Comparison of ENCODE assay signal across 35 cellular contexts in genomic region chr5:81980598-81981260, GRCh38. TPM values are rescaled to one million over a fixed set of nuclear protein-coding genes. Genes with fewer than 3 reads are reported as not detected.
DNase-seq lines count a peak whose midpoint lies in the region; ATAC-seq and TF ChIP-seq lines count a peak whose summit lies in the region.
"Had no signal": no experiment of that assay in that cellular context is flagged by ENCODE, and none has a peak within 500 bp of the region (broad histone marks: within the 10 kb centered on the region; RNA-seq: fewer than 3 reads in every experiment).

No MANE protein-coding gene starts in this region.

- ATAC-seq in CD4-positive, alpha-beta T cell (ENCODE audit: poor library complexity): no peak
- no peak for ATAC-seq in HG03469 (IDR thresholded peaks at IDR 0.05; ENCODE audit: unreplicated experiment)
- ATAC-seq: Panc1, sciatic nerve had no signal

- H3K4me1 Mint-ChIP-seq in CD4-positive, alpha-beta T cell (ENCODE audit: low read depth): no peaks in the 10 kb centered on the region

- H3K9me3 Mint-ChIP-seq in CD4-positive, alpha-beta T cell: peaks cover 4% of the 10 kb centered on the region
- H3K9me3 Mint-ChIP-seq: CD8-positive, alpha-beta memory T cell; HFFc6 had no signal

- peaks cover 29% of the 10 kb centered on the region for H3K36me3 Mint-ChIP-seq in CD4-positive, alpha-beta T cell (ENCODE audit: low read depth)

- H3K4me1 ChIP-seq in HUES48 (ENCODE audit: control insufficient read depth, insufficient read depth, low read length): peaks cover 26% of the 10 kb centered on the region
- H3K4me1 ChIP-seq: BE2C, breast epithelium, prostate gland had no signal

- no peak for TF ChIP-seq CTCF in CD4-positive, alpha-beta T cell (IDR thresholded peaks at IDR 0.05)

- CTCF ChIA-PET in CD4-positive, alpha-beta T cell (lab: Charles Lee): no interaction called here

- peak overlapping the region; percentile 90 for H3K27ac ChIP-seq in HUES48 (ENCODE audit: low read depth, low read length)
- H3K27ac ChIP-seq in CD4-positive, alpha-beta T cell (ENCODE audit: low read depth, low read length): no peak overlapping the region
- H3K27ac ChIP-seq: breast epithelium, HL-60, neutrophil, prostate gland, thoracic aorta, WERI-Rb-1 had no signal

- no peaks in the 10 kb centered on the region for H3K27me3 Mint-ChIP-seq in CD4-positive, alpha-beta T cell
- H3K27me3 Mint-ChIP-seq: activated naive CD8-positive, alpha-beta T cell treated with anti-CD3 and anti-CD28 coated beads for 36 hours; CD8-positive, alpha-beta memory T cell; stimulated activated naive CD8-positive, alpha-beta T cell treated with anti-CD3 and anti-CD28 coated beads, Interleukin-15, Interleukin-2, amounts not matched to agents 100 ng/mL and 50 ng/mL, for 24 hours had no signal

- no peak overlapping the region for H3K4me3 Mint-ChIP-seq in CD4-positive, alpha-beta T cell
- H3K4me3 Mint-ChIP-seq: activated naive CD8-positive, alpha-beta T cell treated with anti-CD3 and anti-CD28 coated beads for 36 hours; CD8-positive, alpha-beta memory T cell; HFFc6; mesothelial cell of epicardium; stimulated activated naive CD8-positive, alpha-beta T cell treated with anti-CD3 and anti-CD28 coated beads, Interleukin-15, Interleukin-2, amounts not matched to agents 100 ng/mL and 50 ng/mL, for 24 hours had no signal

- no peaks in the 10 kb centered on the region for H3K27me3 ChIP-seq in HUES48 (ENCODE audit: control insufficient read depth, insufficient read depth, low read length)
- H3K27me3 ChIP-seq in CD4-positive, alpha-beta T cell (ENCODE audit: control insufficient read depth, insufficient read depth, low read length): no peaks in the 10 kb centered on the region
- H3K27me3 ChIP-seq: BE2C, breast epithelium, neutrophil had no signal

- H3K27ac Mint-ChIP-seq in CD4-positive, alpha-beta T cell: no peak overlapping the region
- H3K27ac Mint-ChIP-seq: activated naive CD8-positive, alpha-beta T cell treated with anti-CD3 and anti-CD28 coated beads for 36 hours; HFFc6 had no signal

- peaks cover 5% of the 10 kb centered on the region; the same call in 1 of the 2 replicates for H3K9me3 ChIP-seq in HUES48 (ENCODE audit: control insufficient read depth, insufficient read depth, low read length)
- H3K9me3 ChIP-seq in CD4-positive, alpha-beta T cell (ENCODE audit: control insufficient read depth, low read length): no peaks in the 10 kb centered on the region
- H3K9me3 ChIP-seq: BE2C, breast epithelium, neutrophil, prostate gland, thoracic aorta had no signal

- DNase-seq in ELF-1 (ENCODE audit: low read depth, low spot score) (peak; percentile 76), ecto neural progenitor cell (ENCODE audit: low spot score) (peak; percentile 49), iPS-NIHi7 (ENCODE audit: extremely low spot score) (peak; percentile 41), cerebellar nuclear complex (lab: John Stamatoyannopoulos, UW) (no peak)
- no peak for DNase-seq in CD4-positive, alpha-beta T cell
- DNase-seq: ACHN; activated CD4-positive, alpha-beta T cell treated with anti-CD3 and anti-CD28 coated beads for 48 hours; activated effector memory CD4-positive, alpha-beta T cell treated with anti-CD3 and anti-CD28 coated beads, Interleukin-2, amount 50 U/mL, for 16 hours; activated naive CD8-positive, alpha-beta T cell treated with anti-CD3 and anti-CD28 coated beads for 36 hours; anterior cingulate cortex; BE2C; CD8-positive, alpha-beta memory T cell; DMS153; effector CD4-positive, alpha-beta T cell; HFFc6; hypothalamus; Kasumi-1; NCI-H1417; NCI-H2029 treated with DMSO at 0.1 percent for 48 hours; NCI-H524; SHP77 treated with DMSO at 0.1 percent for 48 hours; stimulated activated CD8-positive, alpha-beta memory T cell treated with anti-CD3 and anti-CD28 coated beads, Interleukin-4, amount 100 ng/mL, for 48 hours; T1000; WERI-Rb-1 had no signal

- peak overlapping the region; percentile 45; the same call in 1 of the 2 replicates for H3K9ac ChIP-seq in HUES48 (ENCODE audit: low read depth, low read length)

- intact Hi-C loops in CD4-positive, alpha-beta T cell (cut with DNase I, micrococcal nuclease): no loop called here

- peak overlapping the region; percentile 41 for H3K4me3 ChIP-seq in HUES48 (ENCODE audit: low read depth, low read length)
- H3K4me3 ChIP-seq: breast epithelium, prostate gland, thoracic aorta had no signal

- peaks cover 18% of the 10 kb centered on the region; the same call in 1 of the 2 replicates for H3K36me3 ChIP-seq in HUES48 (ENCODE audit: control insufficient read depth, insufficient read depth, low read length)
- H3K36me3 ChIP-seq: BE2C, breast epithelium, neutrophil, prostate gland, thoracic aorta had no signal

- POLR2A ChIA-PET in CD4-positive, alpha-beta T cell (lab: Charles Lee): interaction anchor here (1.5 kb wide), 1 partner anchor 10 kb away, joined by 3 read pairs; no protein-coding TSS in a partner anchor

RNA-seq across cellular contexts. Expression of gene ATG10, which starts 8.9 kb away (rescaled TPM):
- 1 to 10 TPM; 4.7 to 5.3 TPM for total RNA-seq in CD4-positive, alpha-beta T cell

Comparison
In these comparisons a context has a peak if more than half of its experiments do, and no peak if none do; other contexts are left out.
1. DNase-seq: peak in ELF-1 (single experiment), ecto neural progenitor cell (single experiment) and iPS-NIHi7 (single experiment); none in CD4-positive, alpha-beta T cell (0 of 10) and cerebellar nuclear complex (0 of 2).